ENCODE assay signal across 8 cellular contexts in genomic region chr16:75110637-75111513, GRCh38. TPM values are rescaled to one million over a fixed set of nuclear protein-coding genes. Genes with fewer than 3 reads are reported as not detected.
DNase-seq lines count a peak whose midpoint lies in the region; ATAC-seq and TF ChIP-seq lines count a peak whose summit lies in the region.

No MANE protein-coding gene starts in this region.

- intact Hi-C loops in adrenal gland (cut with DNase I), result loop anchor here (5.0 to 10.0 kb wide), 2 partner anchors 114 to 296 kb away; partner anchors contain the start of gene ZNRF1 (in 2 of the 2)
- intact Hi-C loops in left cardiac atrium (cut with DNase I), result loop anchor here (1.0 to 10.0 kb wide), 4 partner anchors 112 to 296 kb away; partner anchors contain the start of gene ZNRF1 (in 1 of the 2)
- intact Hi-C loops in psoas muscle (cut with DNase I), result loop anchor here (1.0 to 2.0 kb wide), 4 partner anchors 67 to 168 kb away; no protein-coding TSS in a partner anchor

- H3K36me3 ChIP-seq in adrenal gland (replicated peaks in 1 of 2) (no peaks in the 10 kb centered on the region), psoas muscle (ENCODE audit: insufficient read depth in 1 of 2, low read depth in 1 of 2) (peaks cover 0 to 22% of the 10 kb centered on the region in 2 donors)

- TF ChIP-seq POLR2A in adrenal gland (IDR thresholded peaks at IDR 0.05), result no peak

- peaks cover 32 to 72% of the 10 kb centered on the region in 2 donors for H3K4me1 ChIP-seq in adrenal gland (replicated peaks in 1 of 2)
- H3K4me1 ChIP-seq in psoas muscle, result peaks cover 79% of the 10 kb centered on the region

- H3K4me3 ChIP-seq in GM12864 (ENCODE audit: low read depth, low read length) (peak overlapping the region; percentile 6; the same call in 1 of the 2 replicates), adrenal gland (peak overlapping the region in 1 of 4 donors; percentile 1), psoas muscle (peak overlapping the region; percentile 42)

- ATAC-seq in HG02642 (IDR thresholded peaks at IDR 0.05; ENCODE audit: poor library complexity, unreplicated experiment) (peak; percentile 74), left cardiac atrium (peak; percentile 59 to 72), psoas muscle (peak; percentile 63 to 67 (median 65))

- peak overlapping the region; percentile 49 to 93 (median 77) for H3K27ac ChIP-seq in adrenal gland
- H3K27ac ChIP-seq in psoas muscle, result peak overlapping the region; percentile 95

- TF ChIP-seq CTCF in GM12864 (IDR thresholded peaks at IDR 0.05; ENCODE audit: low read depth, low read length, missing control alignments), result peak; percentile 93
- peak; percentile 87 to 97 (median 94) for TF ChIP-seq CTCF in adrenal gland (IDR thresholded peaks at IDR 0.05)
- TF ChIP-seq CTCF in psoas muscle (IDR thresholded peaks at IDR 0.05), result peak; percentile 90

- DNase-seq in GM12864 (ENCODE audit: low read depth), result peak; percentile 71
- peak; percentile 48 for DNase-seq in NCI-H1105 treated with DMSO at 0.1 percent for 48 hours (lab: John Stamatoyannopoulos, UW)
- peak; percentile 72 for DNase-seq in SW480 (ENCODE audit: low spot score)
- peak; percentile 90 to 98 (median 96) for DNase-seq in adrenal gland
- peak; percentile 89 for DNase-seq in left cardiac atrium
- DNase-seq in psoas muscle, result peak; percentile 92 to 95
- peak; percentile 92 for DNase-seq in ureter (ENCODE audit: low spot score)

- H3K9me3 ChIP-seq in adrenal gland (replicated peaks in 1 of 3) (no peaks in the 10 kb centered on the region), psoas muscle (no peaks in the 10 kb centered on the region)

- 1 to 20% (median 14%) methylated on average over 8 to 28 of the region's 28 CpGs for WGBS in adrenal gland, 4 donors
- WGBS in psoas muscle, 3 donors, result 6 to 10% (median 9%) methylated on average over 28 of the region's 28 CpGs

- H3K27me3 ChIP-seq in adrenal gland (no peaks in the 10 kb centered on the region), psoas muscle (ENCODE audit: insufficient read depth in 3 of 3, low read length in 2 of 3) (no peaks in the 10 kb centered on the region)

RNA-seq across cellular contexts. Expression of gene LDHD, which starts 5.7 kb away (rescaled TPM):
- total RNA-seq in adrenal gland (10 to 100 TPM; 15.9 to 46.0 (median 23.4) TPM), left cardiac atrium (10 to 100 TPM; 26.6 to 28.5 TPM), psoas muscle (10 to 100 TPM; 26.2 to 66.6 (median 41.3) TPM), ureter (16.9 TPM)
- polyA plus RNA-seq in adrenal gland (10 to 100 TPM; 11.8 to 18.9 (median 12.1) TPM), psoas muscle (10 to 100 TPM; 20.5 to 37.5 (median 27.8) TPM)

RNA-seq across cellular contexts. Expression of gene ZFP1, which starts 37.4 kb away (rescaled TPM):
- total RNA-seq in adrenal gland, result 10 to 100 TPM in 2 of 8 donors, 1 to 10 TPM in 6; 5.9 to 15.1 (median 8.7) TPM
- polyA plus RNA-seq in adrenal gland, result 10 to 100 TPM in 1 of 3 donors, 1 to 10 TPM in 2; 4.5 to 10.5 (median 6.9) TPM
- 1 to 10 TPM; 5.9 to 6.8 TPM for total RNA-seq in left cardiac atrium
- total RNA-seq in psoas muscle, result 1 to 10 TPM; 6.0 to 8.1 (median 6.4) TPM
- polyA plus RNA-seq in psoas muscle, result 10 to 100 TPM in 1 of 3 donors, 1 to 10 TPM in 2; 3.4 to 10.4 (median 4.5) TPM
- total RNA-seq in ureter, result 12.4 TPM
